Comparison of ENCODE assay signal across 11 cellular contexts in genomic region chr7:50268223-50268622, GRCh38. TPM values are rescaled to one million over a fixed set of nuclear protein-coding genes. Genes with fewer than 3 reads are reported as not detected.
DNase-seq lines count a peak whose midpoint lies in the region; ATAC-seq and TF ChIP-seq lines count a peak whose summit lies in the region.
"Had no signal": no experiment of that assay in that cellular context is flagged by ENCODE, and none has a peak within 500 bp of the region (broad histone marks: within the 10 kb centered on the region; RNA-seq: fewer than 3 reads in every experiment).

No MANE protein-coding gene starts in this region.

- TF ChIP-seq CTCF in activated B cell treated with CpG ODN at 0.5 μM for 24 hours (IDR thresholded peaks at IDR 0.05) (no peak), mammary epithelial cell (conservative IDR thresholded peaks at IDR 0.05 in 1 of 2, IDR thresholded peaks at IDR 0.05 in 1 of 2; ENCODE audit: extremely low read depth in 1 of 2, insufficient read depth in 1 of 2, low read depth in 1 of 2, low read length in 2 of 2) (no peak), esophagus squamous epithelium (IDR thresholded peaks at IDR 0.05) (no peak)

- dilution Hi-C loops in mammary epithelial cell (cut with HindIII; ENCODE audit: low sequenced_read_pairs): no loop called here

- H3K27ac Mint-ChIP-seq in activated CD4-positive, alpha-beta T cell treated with anti-CD3 and anti-CD28 coated beads for 36 hours: peak overlapping the region; percentile 98
- H3K27ac Mint-ChIP-seq in activated B cell treated with CpG ODN at 0.5 μM for 24 hours: peak overlapping the region; percentile 87
- peak overlapping the region; percentile 92 for H3K27ac Mint-ChIP-seq in stimulated activated effector memory CD8-positive, alpha-beta T cell treated with anti-CD3 and anti-CD28 coated beads, Interleukin-12 subunit alpha, Interleukin-12 subunit beta, amount 100 ng/mL, for 72 hours

- H3K79me2 ChIP-seq in mammary epithelial cell (ENCODE audit: insufficient read depth, low read length): no peaks in the 10 kb centered on the region

- in situ Hi-C loops in mammary epithelial cell (cut with MboI; ENCODE audit: low sequenced_read_pairs in 2 of 2): no loop called here

- no peak overlapping the region for H2AFZ ChIP-seq in mammary epithelial cell (ENCODE audit: low read depth, low read length)

- peak; percentile 54 for DNase-seq in activated CD4-positive, alpha-beta T cell treated with anti-CD3 and anti-CD28 coated beads for 36 hours
- no peak for DNase-seq in activated CD4-positive, alpha-beta T cell treated with anti-CD3 and anti-CD28 coated beads for 4 hours
- DNase-seq in activated B cell treated with CpG ODN at 0.5 μM for 24 hours (no peak), mammary epithelial cell (no peak), kidney glomerular epithelial cell (lab: John Stamatoyannopoulos, UW) (no peak), esophagus squamous epithelium (lab: John Stamatoyannopoulos, UW) (no peak)
- DNase-seq in stimulated activated effector memory CD8-positive, alpha-beta T cell treated with anti-CD3 and anti-CD28 coated beads, Interleukin-12 subunit alpha, Interleukin-12 subunit beta, amount 100 ng/mL, for 72 hours (ENCODE audit: low spot score in 2 of 2): no peak

- H4K20me1 ChIP-seq in mammary epithelial cell (ENCODE audit: insufficient read depth, low read length): no peaks in the 10 kb centered on the region

- BruUV-seq in mammary epithelial cell (replicated peaks; lab: Mats Ljungman, UMichigan): no TSS peak

- WGBS in mammary epithelial cell (ENCODE audit: low coverage, missing lambda C conversion rate): 56% methylated on average over 4 of the region's 4 CpGs
- 76 to 88% methylated on average over 4 of the region's 4 CpGs for WGBS in esophagus squamous epithelium, 2 donors

- no peaks in the 10 kb centered on the region for H3K27me3 Mint-ChIP-seq in activated CD4-positive, alpha-beta T cell treated with anti-CD3 and anti-CD28 coated beads for 36 hours
- no peaks in the 10 kb centered on the region for H3K27me3 Mint-ChIP-seq in activated B cell treated with CpG ODN at 0.5 μM for 24 hours

- CTCF ChIA-PET in activated CD4-positive, alpha-beta T cell treated with anti-CD3 and anti-CD28 coated beads for 36 hours (lab: Charles Lee): interaction anchor here (1.1 to 3.4 kb wide), 5 partner anchors 20 to 43 kb away, joined by 3 to 14 read pairs (median 5); no protein-coding TSS in a partner anchor
- CTCF ChIA-PET in activated B cell treated with CpG ODN at 0.5 μM for 24 hours (lab: Charles Lee): interaction anchor here (1.0 to 2.5 kb wide), 6 partner anchors 47 to 150 kb away, joined by 3 to 13 read pairs (median 6); no protein-coding TSS in a partner anchor
- CTCF ChIA-PET in mammary epithelial cell (lab: Charles Lee; ENCODE audit: low non-redundant PET): no interaction called here

- no peak for TF ChIP-seq POLR2A in esophagus squamous epithelium (IDR thresholded peaks at IDR 0.05)

- H3K4me3 Mint-ChIP-seq in activated CD4-positive, alpha-beta T cell treated with anti-CD3 and anti-CD28 coated beads for 36 hours: no peak overlapping the region
- H3K4me3 Mint-ChIP-seq in activated B cell treated with CpG ODN at 0.5 μM for 24 hours: peak overlapping the region; percentile 78
- H3K4me3 Mint-ChIP-seq in stimulated activated effector memory CD8-positive, alpha-beta T cell treated with anti-CD3 and anti-CD28 coated beads, Interleukin-12 subunit alpha, Interleukin-12 subunit beta, amount 100 ng/mL, for 72 hours: peak overlapping the region; percentile 83

- POLR2A ChIA-PET in activated CD4-positive, alpha-beta T cell treated with anti-CD3 and anti-CD28 coated beads for 36 hours (lab: Charles Lee): interaction anchor here (0.6 to 2.7 kb wide), 6 partner anchors 15 to 123 kb away, joined by 4 to 9 read pairs (median 5); partner anchors contain the start of gene IKZF1
- POLR2A ChIA-PET in activated B cell treated with CpG ODN at 0.5 μM for 24 hours (lab: Charles Lee): interaction anchor here (0.9 to 15.2 kb wide), 7 partner anchors 8 to 69 kb away, joined by 4 to 257 read pairs (median 12); partner anchors contain the start of gene IKZF1

- peaks cover 1% of the 10 kb centered on the region for H3K27me3 ChIP-seq in mammary epithelial cell (ENCODE audit: insufficient read depth, low read length)
- no peaks in the 10 kb centered on the region for H3K27me3 ChIP-seq in esophagus squamous epithelium

- H3K9me3 ChIP-seq in mammary epithelial cell (replicated peaks; ENCODE audit: insufficient read depth, low read length): no peaks in the 10 kb centered on the region
- no peaks in the 10 kb centered on the region for H3K9me3 ChIP-seq in esophagus squamous epithelium

- no peak overlapping the region for H3K4me3 ChIP-seq in mammary epithelial cell (replicated peaks in 1 of 3; ENCODE audit: insufficient read depth in 1 of 3, low read depth in 2 of 3, low read length in 3 of 3)
- no peak overlapping the region for H3K4me3 ChIP-seq in esophagus squamous epithelium

- no peak for ATAC-seq in activated CD4-positive, alpha-beta T cell treated with anti-CD3 and anti-CD28 coated beads for 36 hours
- ATAC-seq in GM21717 (IDR thresholded peaks at IDR 0.05; ENCODE audit: unreplicated experiment) (peak; percentile 22), activated B cell treated with CpG ODN at 0.5 μM for 24 hours (ENCODE audit: low read depth) (peak; percentile 12)
- ATAC-seq in stimulated activated effector memory CD8-positive, alpha-beta T cell treated with anti-CD3 and anti-CD28 coated beads, Interleukin-12 subunit alpha, Interleukin-12 subunit beta, amount 100 ng/mL, for 72 hours: no peak
- ATAC-seq: activated CD4-positive, CD25-positive, alpha-beta regulatory T cell treated with anti-CD3 and anti-CD28 coated beads, Interleukin-2, amount 50 U/mL, for 24 hours had no signal

- H3K36me3 ChIP-seq in mammary epithelial cell (ENCODE audit: insufficient read depth, low read length) (no peaks in the 10 kb centered on the region), esophagus squamous epithelium (no peaks in the 10 kb centered on the region)

- intact Hi-C loops in activated CD4-positive, alpha-beta T cell treated with anti-CD3 and anti-CD28 coated beads for 36 hours (cut with DNase I, micrococcal nuclease): loop anchor here in 1 of 2 experiments (1.0 kb wide), 1 partner anchor 13 kb away; no protein-coding TSS in a partner anchor
- intact Hi-C loops in activated B cell treated with CpG ODN at 0.5 μM for 24 hours (cut with micrococcal nuclease): loop anchor here (5.0 kb wide), 3 partner anchors 84 to 144 kb away; no protein-coding TSS in a partner anchor
- intact Hi-C loops in mammary epithelial cell (cut with micrococcal nuclease): no loop called here
- intact Hi-C loops in esophagus squamous epithelium (cut with DNase I): no loop called here

- H3K9me3 Mint-ChIP-seq in activated CD4-positive, alpha-beta T cell treated with anti-CD3 and anti-CD28 coated beads for 36 hours (ENCODE audit: low read depth): no peaks in the 10 kb centered on the region
- peaks cover 3% of the 10 kb centered on the region for H3K9me3 Mint-ChIP-seq in activated B cell treated with CpG ODN at 0.5 μM for 24 hours
- no peaks in the 10 kb centered on the region for H3K9me3 Mint-ChIP-seq in stimulated activated effector memory CD8-positive, alpha-beta T cell treated with anti-CD3 and anti-CD28 coated beads, Interleukin-12 subunit alpha, Interleukin-12 subunit beta, amount 100 ng/mL, for 72 hours

- H3K27ac ChIP-seq in mammary epithelial cell (ENCODE audit: insufficient read depth, low read depth, low read length) (no peak overlapping the region), esophagus squamous epithelium (peak overlapping the region in 2 of 4 donors; percentile 47 to 63)

- H3K4me1 ChIP-seq in mammary epithelial cell (ENCODE audit: insufficient read depth, low read length): no peaks in the 10 kb centered on the region
- peaks cover 0 to 18% (median 11%) of the 10 kb centered on the region in 3 donors for H3K4me1 ChIP-seq in esophagus squamous epithelium

- peaks cover 88% of the 10 kb centered on the region for H3K4me1 Mint-ChIP-seq in activated CD4-positive, alpha-beta T cell treated with anti-CD3 and anti-CD28 coated beads for 36 hours
- peaks cover 99% of the 10 kb centered on the region for H3K4me1 Mint-ChIP-seq in activated B cell treated with CpG ODN at 0.5 μM for 24 hours
- H3K4me1 Mint-ChIP-seq in stimulated activated effector memory CD8-positive, alpha-beta T cell treated with anti-CD3 and anti-CD28 coated beads, Interleukin-12 subunit alpha, Interleukin-12 subunit beta, amount 100 ng/mL, for 72 hours: peaks cover 89% of the 10 kb centered on the region

- H3K4me2 ChIP-seq in mammary epithelial cell (ENCODE audit: insufficient read depth, low read depth, low read length): no peak overlapping the region

- peaks cover 4% of the 10 kb centered on the region for H3K36me3 Mint-ChIP-seq in activated CD4-positive, alpha-beta T cell treated with anti-CD3 and anti-CD28 coated beads for 36 hours (ENCODE audit: low read depth)
- no peaks in the 10 kb centered on the region for H3K36me3 Mint-ChIP-seq in activated B cell treated with CpG ODN at 0.5 μM for 24 hours (ENCODE audit: low read depth)
- H3K36me3 Mint-ChIP-seq in stimulated activated effector memory CD8-positive, alpha-beta T cell treated with anti-CD3 and anti-CD28 coated beads, Interleukin-12 subunit alpha, Interleukin-12 subunit beta, amount 100 ng/mL, for 72 hours: peaks cover 20% of the 10 kb centered on the region

- no peak overlapping the region for H3K9ac ChIP-seq in mammary epithelial cell (ENCODE audit: insufficient read depth, low read length)

RNA-seq across cellular contexts. Expression of gene IKZF1, which starts 36.3 kb away (rescaled TPM):
- 100 to 1,000 TPM; 245 to 260 TPM for total RNA-seq in activated CD4-positive, alpha-beta T cell treated with anti-CD3 and anti-CD28 coated beads for 36 hours
- total RNA-seq in activated B cell treated with CpG ODN at 0.5 μM for 24 hours: 301 and 325 TPM in 2 replicates
- total RNA-seq in mammary epithelial cell: not detected
- polyA plus RNA-seq in mammary epithelial cell: 0.01 TPM
- not detected for polyA minus RNA-seq in mammary epithelial cell
- 10 to 100 TPM in 2 of 4 donors, 1 to 10 TPM in 2; 4.9 to 29.6 (median 8.4) TPM for total RNA-seq in esophagus squamous epithelium
- total RNA-seq: A172 had no signal
- polyA plus RNA-seq: keratinocyte had no signal

Comparison
In these comparisons a context has a peak if more than half of its experiments do, and no peak if none do; other contexts are left out.
1. ATAC-seq: peak in GM21717 (single experiment) and activated B cell treated with CpG ODN at 0.5 μM for 24 hours (single experiment); none in activated CD4-positive, alpha-beta T cell treated with anti-CD3 and anti-CD28 coated beads for 36 hours (single experiment) and stimulated activated effector memory CD8-positive, alpha-beta T cell treated with anti-CD3 and anti-CD28 coated beads, Interleukin-12 subunit alpha, Interleukin-12 subunit beta, amount 100 ng/mL, for 72 hours (single experiment).
2. Peak in every context shown above with its lines, with median percentiles within 50 percentile points of each other: H3K27ac Mint-ChIP-seq.